30 cellular contexts compared by ENCODE assay signal in the genomic region with DNA sequence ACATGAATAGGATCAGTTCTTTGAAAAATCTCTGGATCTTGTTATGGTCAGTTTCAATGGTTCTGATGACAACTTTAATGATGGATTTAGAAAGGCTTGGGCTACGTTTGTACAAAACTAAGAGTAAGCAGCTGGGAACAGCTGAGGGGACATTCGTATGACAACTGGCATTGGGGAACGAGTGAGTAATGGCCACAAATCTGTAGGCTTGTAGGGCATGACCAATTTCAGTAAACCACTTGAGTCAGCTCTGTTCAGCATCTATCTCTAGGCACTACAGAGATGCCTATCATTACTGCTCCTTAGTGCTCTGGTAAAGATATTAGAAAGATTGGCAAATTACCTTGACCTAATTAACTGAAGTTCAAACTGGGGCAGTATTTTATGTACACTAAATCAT.
"Had no signal": no experiment of that assay in that cellular context is flagged by ENCODE, and none has a peak within 500 bp of the region (broad histone marks: within the 10 kb centered on the region; RNA-seq: fewer than 3 reads in every experiment).

No MANE protein-coding gene starts in this region.

- H3K4me3 ChIP-seq: gastrocnemius medialis, hepatocyte, left ventricle myocardium inferior, lung, mucosa of descending colon, pancreas, prostate gland, smooth muscle cell, stomach, thyroid gland had no signal

- H3K27me3 Mint-ChIP-seq: activated CD4-positive, alpha-beta memory T cell treated with anti-CD3 and anti-CD28 coated beads for 36 hours; activated naive CD4-positive, alpha-beta T cell treated with anti-CD3 and anti-CD28 coated beads, Interleukin-2, amount 10 ng/mL, durations not matched to agents 7 days and 5 days; effector memory CD8-positive, alpha-beta T cell; naive B cell; stimulated activated naive B cell treated with anti-CD40 and anti-IgM and Interleukin-4, amounts not matched to agents 10 μg/mL and 1 μg/mL and 100 μg/mL, for 72 hours had no signal

- H3K36me3 ChIP-seq: gastrocnemius medialis, left ventricle myocardium inferior, pancreas, prostate gland, stomach, thyroid gland had no signal

- H3K4me1 Mint-ChIP-seq: activated naive CD4-positive, alpha-beta T cell treated with anti-CD3 and anti-CD28 coated beads, Interleukin-2, amount 10 ng/mL, durations not matched to agents 7 days and 5 days; naive B cell; stimulated activated naive B cell treated with anti-CD40 and anti-IgM and Interleukin-4, amounts not matched to agents 10 μg/mL and 1 μg/mL and 100 μg/mL, for 72 hours had no signal

- H3K4me2 ChIP-seq: hepatocyte, smooth muscle cell had no signal

- H3K4me1 ChIP-seq: gastrocnemius medialis, left ventricle myocardium inferior, pancreas, prostate gland, stomach, thyroid gland had no signal

- H2AFZ ChIP-seq: hepatocyte had no signal

- DNase-seq: activated CD4-positive, alpha-beta memory T cell treated with anti-CD3 and anti-CD28 coated beads for 36 hours; activated CD4-positive, alpha-beta T cell treated with anti-CD3 and anti-CD28 coated beads for 48 hours; activated CD4-positive, CD25-positive, alpha-beta regulatory T cell; activated CD8-positive, alpha-beta memory T cell treated with anti-CD3 and anti-CD28 coated beads, Interleukin-2, amount 50 U/mL, for 4 hours; activated gamma-delta T cell; activated naive CD4-positive, alpha-beta T cell treated with anti-CD3 and anti-CD28 coated beads, Interleukin-2, amount 10 ng/mL, durations not matched to agents 7 days and 5 days; activated T-cell treated with anti-CD3 and anti-CD28 coated beads, Interleukin-2, amount 50 U/mL, for 1 hour; amygdala; caudate nucleus; cortex of kidney; effector memory CD8-positive, alpha-beta T cell; erythroblast; gastrocnemius medialis; islet precursor cell; left ventricle myocardium inferior; mucosa of descending colon; naive B cell; pancreas; retina; stimulated activated CD4-positive, alpha-beta T cell treated with anti-CD3 and anti-CD28 coated beads, Interleukin-15, amount 100 ng/mL, for 24 hours; stimulated activated CD4-positive, alpha-beta T cell treated with anti-CD3 and anti-CD28 coated beads, Interleukin-2, amount 100 ng/mL, for 24 hours; stimulated activated naive B cell treated with anti-CD40 and anti-IgM and Interleukin-4, amounts not matched to agents 10 μg/mL and 1 μg/mL and 100 μg/mL, for 72 hours; stomach; thyroid gland had no signal

- H3K4me3 Mint-ChIP-seq: activated CD4-positive, alpha-beta memory T cell treated with anti-CD3 and anti-CD28 coated beads for 36 hours; activated naive CD4-positive, alpha-beta T cell treated with anti-CD3 and anti-CD28 coated beads, Interleukin-2, amount 10 ng/mL, durations not matched to agents 7 days and 5 days; effector memory CD8-positive, alpha-beta T cell; naive B cell; stimulated activated naive B cell treated with anti-CD40 and anti-IgM and Interleukin-4, amounts not matched to agents 10 μg/mL and 1 μg/mL and 100 μg/mL, for 72 hours; T-helper 2 cell treated with Interferon-gamma antibody and Interleukin-4, amounts not matched to agents 5 μg/mL and 100 μg/mL, for 36 hours had no signal

- H3K27me3 ChIP-seq: gastrocnemius medialis, hepatocyte, pancreas, stomach, thyroid gland had no signal

- H3K36me3 Mint-ChIP-seq: activated CD4-positive, alpha-beta memory T cell treated with anti-CD3 and anti-CD28 coated beads for 36 hours; activated naive CD4-positive, alpha-beta T cell treated with anti-CD3 and anti-CD28 coated beads, Interleukin-2, amount 10 ng/mL, durations not matched to agents 7 days and 5 days; naive B cell; stimulated activated naive B cell treated with anti-CD40 and anti-IgM and Interleukin-4, amounts not matched to agents 10 μg/mL and 1 μg/mL and 100 μg/mL, for 72 hours had no signal

- ATAC-seq: effector memory CD8-positive, alpha-beta T cell; gastrocnemius medialis; mucosa of descending colon; pancreas; sciatic nerve; stimulated activated naive B cell treated with anti-CD40 and anti-IgM and Interleukin-4, amounts not matched to agents 10 μg/mL and 1 μg/mL and 100 μg/mL, for 72 hours had no signal

- H3K79me2 ChIP-seq: hepatocyte had no signal

- H3K9me3 ChIP-seq: gastrocnemius medialis, left ventricle myocardium inferior, mucosa of descending colon, pancreas, prostate gland, stomach, thyroid gland had no signal

- H3K9me3 Mint-ChIP-seq: stimulated activated naive B cell treated with anti-CD40 and anti-IgM and Interleukin-4, amounts not matched to agents 10 μg/mL and 1 μg/mL and 100 μg/mL, for 72 hours; T-helper 2 cell treated with Interferon-gamma antibody and Interleukin-4, amounts not matched to agents 5 μg/mL and 100 μg/mL, for 36 hours had no signal

- H3K27ac ChIP-seq: gastrocnemius medialis, hepatocyte, left ventricle myocardium inferior, pancreas, prostate gland, stomach, thyroid gland had no signal
